2 cellular contexts compared by ENCODE assay signal in the genomic region with DNA sequence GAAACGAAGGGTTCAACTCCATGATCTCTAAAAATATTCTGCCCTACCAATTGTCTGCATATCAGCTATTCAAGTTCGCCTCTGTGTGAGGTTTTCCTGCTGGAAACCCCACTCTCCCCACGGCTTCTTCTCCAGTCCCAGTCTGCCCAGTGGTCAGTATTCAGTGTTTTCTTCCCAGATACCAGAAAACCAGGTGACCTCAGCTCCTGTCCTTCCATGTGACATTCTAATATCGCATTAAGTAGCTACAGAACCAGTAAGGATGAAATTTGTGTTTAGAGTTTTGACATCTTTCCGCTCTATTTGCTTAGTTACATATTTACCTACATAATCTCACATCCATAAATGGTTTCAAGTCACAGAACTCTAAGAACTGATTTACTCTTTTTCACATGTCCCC.
TF ChIP-seq lines count a peak whose summit lies in the region.

No MANE protein-coding gene starts in this region.

TF ChIP-seq in GM23338, 12 proteins besides CTCF, POLR2A, EP300 and RAD21 (continues in another document):
- TF ChIP-seq STAT1 (IDR thresholded peaks at IDR 0.05; ENCODE audit: unreplicated experiment) (no peak), ZNF114 (CRISPR knock-in tag; IDR thresholded peaks at IDR 0.05) (no peak), POLR2AphosphoS5 (IDR thresholded peaks at IDR 0.05; ENCODE audit: low read depth) (no peak), EZH2phosphoT487 (IDR thresholded peaks at IDR 0.05; ENCODE audit: unreplicated experiment) (no peak), ZNF331 (CRISPR knock-in tag; IDR thresholded peaks at IDR 0.05; ENCODE audit: low read depth) (no peak), EZH2 (IDR thresholded peaks at IDR 0.05; ENCODE audit: low read depth, unreplicated experiment) (no peak), JUNB (IDR thresholded peaks at IDR 0.05; ENCODE audit: unreplicated experiment) (no peak), CREB1 (CRISPR knock-in tag; IDR thresholded peaks at IDR 0.05; ENCODE audit: low read depth) (no peak)
- TF ChIP-seq, protein P1, sequence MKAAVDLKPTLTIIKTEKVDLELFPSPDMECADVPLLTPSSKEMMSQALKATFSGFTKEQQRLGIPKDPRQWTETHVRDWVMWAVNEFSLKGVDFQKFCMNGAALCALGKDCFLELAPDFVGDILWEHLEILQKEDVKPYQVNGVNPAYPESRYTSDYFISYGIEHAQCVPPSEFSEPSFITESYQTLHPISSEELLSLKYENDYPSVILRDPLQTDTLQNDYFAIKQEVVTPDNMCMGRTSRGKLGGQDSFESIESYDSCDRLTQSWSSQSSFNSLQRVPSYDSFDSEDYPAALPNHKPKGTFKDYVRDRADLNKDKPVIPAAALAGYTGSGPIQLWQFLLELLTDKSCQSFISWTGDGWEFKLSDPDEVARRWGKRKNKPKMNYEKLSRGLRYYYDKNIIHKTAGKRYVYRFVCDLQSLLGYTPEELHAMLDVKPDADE (IDR thresholded peaks at IDR 0.05) = no peak
- TF ChIP-seq, protein P2, sequence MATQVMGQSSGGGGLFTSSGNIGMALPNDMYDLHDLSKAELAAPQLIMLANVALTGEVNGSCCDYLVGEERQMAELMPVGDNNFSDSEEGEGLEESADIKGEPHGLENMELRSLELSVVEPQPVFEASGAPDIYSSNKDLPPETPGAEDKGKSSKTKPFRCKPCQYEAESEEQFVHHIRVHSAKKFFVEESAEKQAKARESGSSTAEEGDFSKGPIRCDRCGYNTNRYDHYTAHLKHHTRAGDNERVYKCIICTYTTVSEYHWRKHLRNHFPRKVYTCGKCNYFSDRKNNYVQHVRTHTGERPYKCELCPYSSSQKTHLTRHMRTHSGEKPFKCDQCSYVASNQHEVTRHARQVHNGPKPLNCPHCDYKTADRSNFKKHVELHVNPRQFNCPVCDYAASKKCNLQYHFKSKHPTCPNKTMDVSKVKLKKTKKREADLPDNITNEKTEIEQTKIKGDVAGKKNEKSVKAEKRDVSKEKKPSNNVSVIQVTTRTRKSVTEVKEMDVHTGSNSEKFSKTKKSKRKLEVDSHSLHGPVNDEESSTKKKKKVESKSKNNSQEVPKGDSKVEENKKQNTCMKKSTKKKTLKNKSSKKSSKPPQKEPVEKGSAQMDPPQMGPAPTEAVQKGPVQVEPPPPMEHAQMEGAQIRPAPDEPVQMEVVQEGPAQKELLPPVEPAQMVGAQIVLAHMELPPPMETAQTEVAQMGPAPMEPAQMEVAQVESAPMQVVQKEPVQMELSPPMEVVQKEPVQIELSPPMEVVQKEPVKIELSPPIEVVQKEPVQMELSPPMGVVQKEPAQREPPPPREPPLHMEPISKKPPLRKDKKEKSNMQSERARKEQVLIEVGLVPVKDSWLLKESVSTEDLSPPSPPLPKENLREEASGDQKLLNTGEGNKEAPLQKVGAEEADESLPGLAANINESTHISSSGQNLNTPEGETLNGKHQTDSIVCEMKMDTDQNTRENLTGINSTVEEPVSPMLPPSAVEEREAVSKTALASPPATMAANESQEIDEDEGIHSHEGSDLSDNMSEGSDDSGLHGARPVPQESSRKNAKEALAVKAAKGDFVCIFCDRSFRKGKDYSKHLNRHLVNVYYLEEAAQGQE (IDR thresholded peaks at IDR 0.05; ENCODE audit: unreplicated experiment) = no peak

TF ChIP-seq in H1, 55 proteins besides CTCF, POLR2A, EP300 and RAD21:
- TF ChIP-seq, protein P3, sequence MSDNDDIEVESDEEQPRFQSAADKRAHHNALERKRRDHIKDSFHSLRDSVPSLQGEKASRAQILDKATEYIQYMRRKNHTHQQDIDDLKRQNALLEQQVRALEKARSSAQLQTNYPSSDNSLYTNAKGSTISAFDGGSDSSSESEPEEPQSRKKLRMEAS (IDR thresholded peaks at IDR 0.05) = no peak
- TF ChIP-seq TAF7 (optimal IDR thresholded peaks at IDR 0.05; ENCODE audit: borderline replicate concordance, low read depth, low read length) = no peak
- TF ChIP-seq EZH2 (IDR thresholded peaks at IDR 0.05; ENCODE audit: low read depth, low read length, severe bottlenecking) = no peak
- no peak for TF ChIP-seq CBX8 (IDR thresholded peaks at IDR 0.05; ENCODE audit: borderline replicate concordance, low read depth, low read length)
- TF ChIP-seq BACH1 (IDR thresholded peaks at IDR 0.05; ENCODE audit: low read length) = no peak
- no peak for TF ChIP-seq SP2 (IDR thresholded peaks at IDR 0.05; ENCODE audit: low read length)
- TF ChIP-seq PHF8 (conservative IDR thresholded peaks at IDR 0.05; ENCODE audit: low read depth, low read length) = no peak
- TF ChIP-seq KDM4A (IDR thresholded peaks at IDR 0.05; ENCODE audit: low read depth, low read length, severe bottlenecking) = no peak
- no peak for TF ChIP-seq GTF2F1 (IDR thresholded peaks at IDR 0.05; ENCODE audit: borderline replicate concordance, low read depth, low read length)
TF ChIP-seq in H1: peak in this region for 0.
